Comparison of ENCODE assay signal across 1 cellular context in the genomic region with DNA sequence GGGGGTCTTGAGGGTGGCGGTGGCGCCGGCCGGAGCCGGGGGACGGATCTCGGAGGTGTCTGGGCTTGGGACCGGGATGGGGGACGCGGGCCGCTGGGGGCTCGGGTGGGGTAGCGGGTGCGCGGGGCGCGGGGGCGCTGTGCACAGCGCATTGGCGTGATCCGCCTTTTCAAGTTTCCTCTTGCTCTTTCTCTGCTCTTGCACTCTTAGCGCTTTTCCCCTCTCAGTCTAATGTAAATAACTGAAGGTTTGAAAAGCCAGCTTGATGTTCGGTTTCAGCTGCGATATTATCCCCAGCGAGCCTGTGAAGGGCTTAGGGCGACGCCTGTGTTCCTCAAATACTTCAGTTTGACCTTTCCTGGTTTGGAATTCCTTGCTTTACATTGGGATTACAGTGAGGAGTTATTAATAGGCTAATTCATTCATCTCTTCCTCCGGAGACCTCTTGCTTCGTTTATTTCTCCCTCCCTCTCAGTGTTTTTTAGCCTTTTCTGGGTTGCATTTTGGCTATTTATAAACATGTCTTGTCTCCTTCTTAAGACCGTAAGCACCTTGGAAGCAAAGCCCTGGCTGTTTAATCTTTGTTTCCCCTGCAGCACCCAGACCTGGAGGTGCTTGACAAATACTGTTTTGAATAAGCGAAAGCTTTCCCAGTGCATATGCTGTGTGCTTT.
A peak's percentile ranks its signal among the peaks of the same experiment; 100 is the strongest.
TF ChIP-seq lines count a peak whose summit lies in the region.

No MANE protein-coding gene starts in this region.

TF ChIP-seq in K562, 482 proteins besides CTCF, POLR2A, EP300 and RAD21 (continued from another document and continues in another):
- TF ChIP-seq TGIF2 (CRISPR knock-in tag; IDR thresholded peaks at IDR 0.05): no peak
- TF ChIP-seq NR2C2 (CRISPR knock-in tag; IDR thresholded peaks at IDR 0.05): no peak
- peak; percentile 41; the same call in 1 of the 2 replicates for TF ChIP-seq NR2C2 (tag; IDR thresholded peaks at IDR 0.05)
- TF ChIP-seq FOSL1 (tag; conservative IDR thresholded peaks at IDR 0.05): no peak
- no peak for TF ChIP-seq NFYB (IDR thresholded peaks at IDR 0.05; ENCODE audit: extremely low read depth, insufficient read length)
- TF ChIP-seq HDAC3 (IDR thresholded peaks at IDR 0.05; ENCODE audit: borderline replicate concordance, partially characterized antibody): no peak
- TF ChIP-seq, protein P1, sequence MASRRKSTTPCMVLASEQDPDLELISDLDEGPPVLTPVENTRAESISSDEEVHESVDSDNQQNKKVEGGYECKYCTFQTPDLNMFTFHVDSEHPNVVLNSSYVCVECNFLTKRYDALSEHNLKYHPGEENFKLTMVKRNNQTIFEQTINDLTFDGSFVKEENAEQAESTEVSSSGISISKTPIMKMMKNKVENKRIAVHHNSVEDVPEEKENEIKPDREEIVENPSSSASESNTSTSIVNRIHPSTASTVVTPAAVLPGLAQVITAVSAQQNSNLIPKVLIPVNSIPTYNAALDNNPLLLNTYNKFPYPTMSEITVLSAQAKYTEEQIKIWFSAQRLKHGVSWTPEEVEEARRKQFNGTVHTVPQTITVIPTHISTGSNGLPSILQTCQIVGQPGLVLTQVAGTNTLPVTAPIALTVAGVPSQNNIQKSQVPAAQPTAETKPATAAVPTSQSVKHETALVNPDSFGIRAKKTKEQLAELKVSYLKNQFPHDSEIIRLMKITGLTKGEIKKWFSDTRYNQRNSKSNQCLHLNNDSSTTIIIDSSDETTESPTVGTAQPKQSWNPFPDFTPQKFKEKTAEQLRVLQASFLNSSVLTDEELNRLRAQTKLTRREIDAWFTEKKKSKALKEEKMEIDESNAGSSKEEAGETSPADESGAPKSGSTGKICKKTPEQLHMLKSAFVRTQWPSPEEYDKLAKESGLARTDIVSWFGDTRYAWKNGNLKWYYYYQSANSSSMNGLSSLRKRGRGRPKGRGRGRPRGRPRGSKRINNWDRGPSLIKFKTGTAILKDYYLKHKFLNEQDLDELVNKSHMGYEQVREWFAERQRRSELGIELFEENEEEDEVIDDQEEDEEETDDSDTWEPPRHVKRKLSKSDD (conservative IDR thresholded peaks at IDR 0.05; ENCODE audit: low read length): no peak
- TF ChIP-seq RBM25 (IDR thresholded peaks at IDR 0.05; ENCODE audit: low read depth, low read length, severe bottlenecking): no peak
- TF ChIP-seq, protein P2, sequence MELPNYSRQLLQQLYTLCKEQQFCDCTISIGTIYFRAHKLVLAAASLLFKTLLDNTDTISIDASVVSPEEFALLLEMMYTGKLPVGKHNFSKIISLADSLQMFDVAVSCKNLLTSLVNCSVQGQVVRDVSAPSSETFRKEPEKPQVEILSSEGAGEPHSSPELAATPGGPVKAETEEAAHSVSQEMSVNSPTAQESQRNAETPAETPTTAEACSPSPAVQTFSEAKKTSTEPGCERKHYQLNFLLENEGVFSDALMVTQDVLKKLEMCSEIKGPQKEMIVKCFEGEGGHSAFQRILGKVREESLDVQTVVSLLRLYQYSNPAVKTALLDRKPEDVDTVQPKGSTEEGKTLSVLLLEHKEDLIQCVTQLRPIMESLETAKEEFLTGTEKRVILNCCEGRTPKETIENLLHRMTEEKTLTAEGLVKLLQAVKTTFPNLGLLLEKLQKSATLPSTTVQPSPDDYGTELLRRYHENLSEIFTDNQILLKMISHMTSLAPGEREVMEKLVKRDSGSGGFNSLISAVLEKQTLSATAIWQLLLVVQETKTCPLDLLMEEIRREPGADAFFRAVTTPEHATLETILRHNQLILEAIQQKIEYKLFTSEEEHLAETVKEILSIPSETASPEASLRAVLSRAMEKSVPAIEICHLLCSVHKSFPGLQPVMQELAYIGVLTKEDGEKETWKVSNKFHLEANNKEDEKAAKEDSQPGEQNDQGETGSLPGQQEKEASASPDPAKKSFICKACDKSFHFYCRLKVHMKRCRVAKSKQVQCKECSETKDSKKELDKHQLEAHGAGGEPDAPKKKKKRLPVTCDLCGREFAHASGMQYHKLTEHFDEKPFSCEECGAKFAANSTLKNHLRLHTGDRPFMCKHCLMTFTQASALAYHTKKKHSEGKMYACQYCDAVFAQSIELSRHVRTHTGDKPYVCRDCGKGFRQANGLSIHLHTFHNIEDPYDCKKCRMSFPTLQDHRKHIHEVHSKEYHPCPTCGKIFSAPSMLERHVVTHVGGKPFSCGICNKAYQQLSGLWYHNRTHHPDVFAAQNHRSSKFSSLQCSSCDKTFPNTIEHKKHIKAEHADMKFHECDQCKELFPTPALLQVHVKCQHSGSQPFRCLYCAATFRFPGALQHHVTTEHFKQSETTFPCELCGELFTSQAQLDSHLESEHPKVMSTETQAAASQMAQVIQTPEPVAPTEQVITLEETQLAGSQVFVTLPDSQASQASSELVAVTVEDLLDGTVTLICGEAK (IDR thresholded peaks at IDR 0.05): 0 out of 2 replicates have a peak, but pooled peaks have one; percentile 56
- TF ChIP-seq, protein P2 (CRISPR knock-in tag; IDR thresholded peaks at IDR 0.05): no peak
- TF ChIP-seq KDM5B (IDR thresholded peaks at IDR 0.05; ENCODE audit: insufficient replicate concordance, low read depth, low read length): no peak
- TF ChIP-seq TEAD4 (IDR thresholded peaks at IDR 0.05; ENCODE audit: low read length): 0 out of 2 replicates have a peak, but pooled peaks have one; percentile 7
- TF ChIP-seq TEAD4 (CRISPR knock-in tag; IDR thresholded peaks at IDR 0.05; ENCODE audit: borderline replicate concordance): no peak
- TF ChIP-seq CBX8 (IDR thresholded peaks at IDR 0.05; ENCODE audit: borderline replicate concordance, extremely low read depth, low read depth, low read length, poor library complexity, severe bottlenecking): no peak
- peak; percentile 59; the same call in 1 of the 2 replicates for TF ChIP-seq MIER1 (IDR thresholded peaks at IDR 0.05; ENCODE audit: low read depth)
- no peak for TF ChIP-seq CBX2 (IDR thresholded peaks at IDR 0.05; ENCODE audit: insufficient read depth, low read length, poor library complexity, severe bottlenecking)
- TF ChIP-seq ERF (CRISPR knock-in tag; IDR thresholded peaks at IDR 0.05): no peak
- TF ChIP-seq, protein P3, sequence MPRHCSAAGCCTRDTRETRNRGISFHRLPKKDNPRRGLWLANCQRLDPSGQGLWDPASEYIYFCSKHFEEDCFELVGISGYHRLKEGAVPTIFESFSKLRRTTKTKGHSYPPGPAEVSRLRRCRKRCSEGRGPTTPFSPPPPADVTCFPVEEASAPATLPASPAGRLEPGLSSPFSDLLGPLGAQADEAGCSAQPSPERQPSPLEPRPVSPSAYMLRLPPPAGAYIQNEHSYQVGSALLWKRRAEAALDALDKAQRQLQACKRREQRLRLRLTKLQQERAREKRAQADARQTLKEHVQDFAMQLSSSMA (CRISPR knock-in tag; IDR thresholded peaks at IDR 0.05): no peak
- TF ChIP-seq U2AF1 (optimal IDR thresholded peaks at IDR 0.05; ENCODE audit: low read depth, low read length): no peak
- TF ChIP-seq YY1 (IDR thresholded peaks at IDR 0.05; ENCODE audit: borderline replicate concordance in 1 of 3, control insufficient read depth in 1 of 3, extremely low read depth in 1 of 3, insufficient read depth in 3 of 3, insufficient read length in 1 of 3, insufficient replicate concordance in 2 of 3, low read depth in 1 of 3, low read length in 2 of 3): peak in 1 of 3 experiments; percentile 2
- TF ChIP-seq, protein P4, sequence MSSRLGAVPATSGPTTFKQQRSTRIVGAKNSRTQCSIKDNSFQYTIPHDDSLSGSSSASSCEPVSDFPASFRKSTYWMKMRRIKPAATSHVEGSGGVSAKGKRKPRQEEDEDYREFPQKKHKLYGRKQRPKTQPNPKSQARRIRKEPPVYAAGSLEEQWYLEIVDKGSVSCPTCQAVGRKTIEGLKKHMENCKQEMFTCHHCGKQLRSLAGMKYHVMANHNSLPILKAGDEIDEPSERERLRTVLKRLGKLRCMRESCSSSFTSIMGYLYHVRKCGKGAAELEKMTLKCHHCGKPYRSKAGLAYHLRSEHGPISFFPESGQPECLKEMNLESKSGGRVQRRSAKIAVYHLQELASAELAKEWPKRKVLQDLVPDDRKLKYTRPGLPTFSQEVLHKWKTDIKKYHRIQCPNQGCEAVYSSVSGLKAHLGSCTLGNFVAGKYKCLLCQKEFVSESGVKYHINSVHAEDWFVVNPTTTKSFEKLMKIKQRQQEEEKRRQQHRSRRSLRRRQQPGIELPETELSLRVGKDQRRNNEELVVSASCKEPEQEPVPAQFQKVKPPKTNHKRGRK (tag; IDR thresholded peaks at IDR 0.05): 0 out of 2 replicates have a peak, but pooled peaks have one; percentile 27
- peak; percentile 34 for TF ChIP-seq EGR1 (conservative IDR thresholded peaks at IDR 0.05)
- no peak for TF ChIP-seq DDX20 (tag; IDR thresholded peaks at IDR 0.05; ENCODE audit: low read depth)
- peak; percentile 85 for TF ChIP-seq ZBTB7A (IDR thresholded peaks at IDR 0.05; ENCODE audit: borderline replicate concordance, control insufficient read depth, low read depth, low read length)
- TF ChIP-seq, protein P5, sequence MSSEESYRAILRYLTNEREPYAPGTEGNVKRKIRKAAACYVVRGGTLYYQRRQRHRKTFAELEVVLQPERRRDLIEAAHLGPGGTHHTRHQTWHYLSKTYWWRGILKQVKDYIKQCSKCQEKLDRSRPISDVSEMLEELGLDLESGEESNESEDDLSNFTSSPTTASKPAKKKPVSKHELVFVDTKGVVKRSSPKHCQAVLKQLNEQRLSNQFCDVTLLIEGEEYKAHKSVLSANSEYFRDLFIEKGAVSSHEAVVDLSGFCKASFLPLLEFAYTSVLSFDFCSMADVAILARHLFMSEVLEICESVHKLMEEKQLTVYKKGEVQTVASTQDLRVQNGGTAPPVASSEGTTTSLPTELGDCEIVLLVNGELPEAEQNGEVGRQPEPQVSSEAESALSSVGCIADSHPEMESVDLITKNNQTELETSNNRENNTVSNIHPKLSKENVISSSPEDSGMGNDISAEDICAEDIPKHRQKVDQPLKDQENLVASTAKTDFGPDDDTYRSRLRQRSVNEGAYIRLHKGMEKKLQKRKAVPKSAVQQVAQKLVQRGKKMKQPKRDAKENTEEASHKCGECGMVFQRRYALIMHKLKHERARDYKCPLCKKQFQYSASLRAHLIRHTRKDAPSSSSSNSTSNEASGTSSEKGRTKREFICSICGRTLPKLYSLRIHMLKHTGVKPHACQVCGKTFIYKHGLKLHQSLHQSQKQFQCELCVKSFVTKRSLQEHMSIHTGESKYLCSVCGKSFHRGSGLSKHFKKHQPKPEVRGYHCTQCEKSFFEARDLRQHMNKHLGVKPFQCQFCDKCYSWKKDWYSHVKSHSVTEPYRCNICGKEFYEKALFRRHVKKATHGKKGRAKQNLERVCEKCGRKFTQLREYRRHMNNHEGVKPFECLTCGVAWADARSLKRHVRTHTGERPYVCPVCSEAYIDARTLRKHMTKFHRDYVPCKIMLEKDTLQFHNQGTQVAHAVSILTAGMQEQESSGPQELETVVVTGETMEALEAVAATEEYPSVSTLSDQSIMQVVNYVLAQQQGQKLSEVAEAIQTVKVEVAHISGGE (CRISPR knock-in tag; IDR thresholded peaks at IDR 0.05): peak in 1 of 3 experiments; percentile 14; a peak in 1 of 6 replicates
- TF ChIP-seq CHD1 (IDR thresholded peaks at IDR 0.05; ENCODE audit: low read length): peak; percentile 81
- TF ChIP-seq, protein P6, sequence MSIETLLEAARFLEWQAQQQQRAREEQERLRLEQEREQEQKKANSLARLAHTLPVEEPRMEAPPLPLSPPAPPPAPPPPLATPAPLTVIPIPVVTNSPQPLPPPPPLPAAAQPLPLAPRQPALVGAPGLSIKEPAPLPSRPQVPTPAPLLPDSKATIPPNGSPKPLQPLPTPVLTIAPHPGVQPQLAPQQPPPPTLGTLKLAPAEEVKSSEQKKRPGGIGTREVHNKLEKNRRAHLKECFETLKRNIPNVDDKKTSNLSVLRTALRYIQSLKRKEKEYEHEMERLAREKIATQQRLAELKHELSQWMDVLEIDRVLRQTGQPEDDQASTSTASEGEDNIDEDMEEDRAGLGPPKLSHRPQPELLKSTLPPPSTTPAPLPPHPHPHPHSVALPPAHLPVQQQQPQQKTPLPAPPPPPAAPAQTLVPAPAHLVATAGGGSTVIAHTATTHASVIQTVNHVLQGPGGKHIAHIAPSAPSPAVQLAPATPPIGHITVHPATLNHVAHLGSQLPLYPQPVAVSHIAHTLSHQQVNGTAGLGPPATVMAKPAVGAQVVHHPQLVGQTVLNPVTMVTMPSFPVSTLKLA (conservative IDR thresholded peaks at IDR 0.05): no peak
- TF ChIP-seq DPF2 (IDR thresholded peaks at IDR 0.05): peak; percentile 8; the same call in 1 of the 2 replicates
